In the genomic region with DNA sequence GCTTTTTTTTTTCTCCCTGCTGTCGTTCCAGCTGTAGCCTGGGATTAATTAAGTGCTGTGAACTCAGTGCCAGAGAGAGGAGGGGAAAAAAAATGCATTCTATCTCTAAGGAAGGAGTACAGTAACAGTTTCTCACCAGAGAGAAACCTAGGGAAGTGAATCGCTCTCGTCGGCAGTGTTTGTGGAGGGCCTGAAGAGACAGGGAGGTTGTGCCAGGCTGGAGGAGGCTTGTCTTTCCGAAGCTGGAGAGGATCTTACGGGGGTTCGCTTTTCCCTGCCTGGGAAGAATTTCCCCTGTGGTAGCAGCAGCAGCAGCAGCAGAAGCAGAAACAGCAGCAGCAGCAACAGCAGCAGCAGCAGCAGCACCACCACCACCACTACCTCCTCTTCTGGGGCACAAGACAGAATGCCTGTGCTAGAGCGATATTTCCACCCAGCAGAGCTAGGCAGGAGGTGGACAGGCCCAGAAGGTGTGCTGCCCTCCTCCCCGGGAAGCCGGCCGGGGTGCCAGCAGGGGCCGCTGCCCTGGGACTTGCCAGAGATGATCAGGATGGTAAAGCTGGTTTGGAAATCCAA, we compare ENCODE assay signal across 8 cellular contexts.
DNase-seq lines count a peak whose midpoint lies in the region; ATAC-seq and TF ChIP-seq lines count a peak whose summit lies in the region.

No MANE protein-coding gene starts in this region.

- no peaks in the 10 kb centered on the region for H3K9me3 Mint-ChIP-seq in activated CD8-positive, alpha-beta T cell treated with anti-CD3 and anti-CD28 coated beads, Interleukin-2, amount 10 ng/mL, durations not matched to agents 7 days and 5 days (ENCODE audit: insufficient read depth)
- H3K9me3 Mint-ChIP-seq in endothelial cell (ENCODE audit: unreplicated experiment): no peaks in the 10 kb centered on the region

- intact Hi-C loops in left ventricle myocardium inferior (cut with micrococcal nuclease): loop anchor here (10.0 kb wide), 1 partner anchor 67 kb away; no protein-coding TSS in a partner anchor

- H3K27ac Mint-ChIP-seq in activated CD8-positive, alpha-beta T cell treated with anti-CD3 and anti-CD28 coated beads, Interleukin-2, amount 10 ng/mL, durations not matched to agents 7 days and 5 days: peak overlapping the region; percentile 6
- H3K27ac Mint-ChIP-seq in endothelial cell (ENCODE audit: unreplicated experiment): no peak overlapping the region

- peak overlapping the region; percentile 72 for H3K4me3 ChIP-seq in left ventricle myocardium inferior
- peak overlapping the region; percentile 62 for H3K4me3 ChIP-seq in retinal pigment epithelial cell (ENCODE audit: low read length)

- H3K9me3 ChIP-seq in left ventricle myocardium inferior (replicated peaks): no peaks in the 10 kb centered on the region

- no peaks in the 10 kb centered on the region for H3K36me3 ChIP-seq in left ventricle myocardium inferior

- no peaks in the 10 kb centered on the region for H3K36me3 Mint-ChIP-seq in activated CD8-positive, alpha-beta T cell treated with anti-CD3 and anti-CD28 coated beads, Interleukin-2, amount 10 ng/mL, durations not matched to agents 7 days and 5 days (ENCODE audit: low read depth)
- H3K36me3 Mint-ChIP-seq in endothelial cell (ENCODE audit: low read depth, unreplicated experiment): no peaks in the 10 kb centered on the region

- no peak for TF ChIP-seq POLR2A in GM18505 (IDR thresholded peaks at IDR 0.05; ENCODE audit: borderline replicate concordance, extremely low read depth, insufficient read depth, insufficient read length)

- H3K4me3 Mint-ChIP-seq in activated CD8-positive, alpha-beta T cell treated with anti-CD3 and anti-CD28 coated beads, Interleukin-2, amount 10 ng/mL, durations not matched to agents 7 days and 5 days: no peak overlapping the region
- H3K4me3 Mint-ChIP-seq in endothelial cell (ENCODE audit: unreplicated experiment): no peak overlapping the region

- CTCF ChIA-PET in activated CD8-positive, alpha-beta T cell treated with anti-CD3 and anti-CD28 coated beads, Interleukin-2, amount 10 ng/mL, durations not matched to agents 7 days and 5 days (lab: Charles Lee): interaction anchor here (0.6 kb wide), 1 partner anchor 259 kb away, joined by 3 read pairs; no protein-coding TSS in a partner anchor

- DNase-seq in ELR (ENCODE audit: low read depth) (peak; percentile 14), left ventricle myocardium inferior (peak; percentile 55), retinal pigment epithelial cell (ENCODE audit: low read depth) (no peak), endothelial cell (ENCODE audit: low spot score) (no peak), GOT3 (lab: John Stamatoyannopoulos, UW) (no peak)
- no peak for DNase-seq in activated CD8-positive, alpha-beta T cell treated with anti-CD3 and anti-CD28 coated beads, Interleukin-2, amount 10 ng/mL, durations not matched to agents 7 days and 5 days

- TF ChIP-seq CTCF in left ventricle myocardium inferior (IDR thresholded peaks at IDR 0.05; ENCODE audit: borderline replicate concordance) (peak; percentile 56), retinal pigment epithelial cell (conservative IDR thresholded peaks at IDR 0.05; ENCODE audit: low read depth, low read length) (peak; percentile 43), endothelial cell (IDR thresholded peaks at IDR 0.05; ENCODE audit: unreplicated experiment) (no peak)

- H3K4me1 Mint-ChIP-seq in activated CD8-positive, alpha-beta T cell treated with anti-CD3 and anti-CD28 coated beads, Interleukin-2, amount 10 ng/mL, durations not matched to agents 7 days and 5 days (ENCODE audit: low read depth): peaks cover 11% of the 10 kb centered on the region
- peaks cover 31% of the 10 kb centered on the region for H3K4me1 Mint-ChIP-seq in endothelial cell (ENCODE audit: unreplicated experiment)

- POLR2A ChIA-PET in activated CD8-positive, alpha-beta T cell treated with anti-CD3 and anti-CD28 coated beads, Interleukin-2, amount 10 ng/mL, durations not matched to agents 7 days and 5 days (lab: Charles Lee): interaction anchor here (0.7 kb wide), 2 partner anchors 15 to 19 kb away, joined by 3 to 4 read pairs; no protein-coding TSS in a partner anchor

- ATAC-seq in activated CD8-positive, alpha-beta T cell treated with anti-CD3 and anti-CD28 coated beads, Interleukin-2, amount 10 ng/mL, durations not matched to agents 7 days and 5 days: no peak
- no peak for ATAC-seq in HG03565 (IDR thresholded peaks at IDR 0.05; ENCODE audit: unreplicated experiment)
- no peak for ATAC-seq in GM18505 (IDR thresholded peaks at IDR 0.05; ENCODE audit: unreplicated experiment)

- no peaks in the 10 kb centered on the region for H3K27me3 ChIP-seq in left ventricle myocardium inferior (ENCODE audit: low read depth)

- peak overlapping the region; percentile 93 for H3K27ac ChIP-seq in left ventricle myocardium inferior (replicated peaks)

- H3K27me3 Mint-ChIP-seq in activated CD8-positive, alpha-beta T cell treated with anti-CD3 and anti-CD28 coated beads, Interleukin-2, amount 10 ng/mL, durations not matched to agents 7 days and 5 days (ENCODE audit: low read depth): peaks cover 3% of the 10 kb centered on the region
- H3K27me3 Mint-ChIP-seq in endothelial cell (ENCODE audit: unreplicated experiment): peaks cover 1% of the 10 kb centered on the region

- H3K4me1 ChIP-seq in left ventricle myocardium inferior: peaks cover 95% of the 10 kb centered on the region

Comparison
In these comparisons a context has a peak if more than half of its experiments do, and no peak if none do; other contexts are left out.
1. DNase-seq: peak in ELR (single experiment) and left ventricle myocardium inferior (single experiment); none in activated CD8-positive, alpha-beta T cell treated with anti-CD3 and anti-CD28 coated beads, Interleukin-2, amount 10 ng/mL, durations not matched to agents 7 days and 5 days (single experiment), retinal pigment epithelial cell (single experiment), endothelial cell (single experiment) and GOT3 (single experiment).